ENCODE assay signal across 8 cellular contexts in genomic region chr1:108200627-108201106, GRCh38. TPM values are rescaled to one million over a fixed set of nuclear protein-coding genes. Genes with fewer than 3 reads are reported as not detected.
DNase-seq lines count a peak whose midpoint lies in the region; ATAC-seq, FAIRE-seq and TF ChIP-seq lines count a peak whose summit lies in the region.

No MANE protein-coding gene starts in this region.

- H3K27ac ChIP-seq in HUES48 (ENCODE audit: low read depth, low read length): peak overlapping the region; percentile 61

- CTCF ChIA-PET in AG04449 (lab: Yijun Ruan, JAX): interaction anchor here (0.9 to 2.2 kb wide), 5 partner anchors 8 to 418 kb away, joined by 3 to 9 read pairs (median 4); no protein-coding TSS in a partner anchor

- H3K4me1 Mint-ChIP-seq in activated naive CD8-positive, alpha-beta T cell treated with anti-CD3 and anti-CD28 coated beads, Interleukin-2, amount 50 U/mL, for 24 hours: peaks cover 21% of the 10 kb centered on the region
- H3K4me1 Mint-ChIP-seq in glutamatergic neuron (ENCODE audit: low read depth, unreplicated experiment): peaks cover 19% of the 10 kb centered on the region
- H3K4me1 Mint-ChIP-seq in osteocyte (ENCODE audit: unreplicated experiment): peaks cover 35% of the 10 kb centered on the region

- H3K9ac ChIP-seq in HUES48 (ENCODE audit: low read depth, low read length): peak overlapping the region; percentile 91

- peaks cover 19% of the 10 kb centered on the region; the same call in 1 of the 2 replicates for H3K4me1 ChIP-seq in HUES48 (ENCODE audit: control insufficient read depth, insufficient read depth, low read length)

- H3K27ac Mint-ChIP-seq in activated naive CD8-positive, alpha-beta T cell treated with anti-CD3 and anti-CD28 coated beads, Interleukin-2, amount 50 U/mL, for 24 hours: peak overlapping the region; percentile 50
- H3K27ac Mint-ChIP-seq in glutamatergic neuron (ENCODE audit: unreplicated experiment) (peak overlapping the region; percentile 90), osteocyte (ENCODE audit: unreplicated experiment) (peak overlapping the region; percentile 86)

- DNase-seq in AG04449 (ENCODE audit: low read depth, low spot score) (peak; percentile 40), RCC 7860 (ENCODE audit: low spot score) (peak; percentile 57), glutamatergic neuron (no peak), osteocyte (ENCODE audit: extremely low spot score, unreplicated experiment) (no peak)
- DNase-seq in activated naive CD8-positive, alpha-beta T cell treated with anti-CD3 and anti-CD28 coated beads, Interleukin-2, amount 50 U/mL, for 24 hours: peak; percentile 40

- no peaks in the 10 kb centered on the region for H3K9me3 ChIP-seq in HUES48 (ENCODE audit: control insufficient read depth, insufficient read depth, low read length)

- peak overlapping the region; percentile 85 for H3K4me3 Mint-ChIP-seq in activated naive CD8-positive, alpha-beta T cell treated with anti-CD3 and anti-CD28 coated beads, Interleukin-2, amount 50 U/mL, for 24 hours
- H3K4me3 Mint-ChIP-seq in glutamatergic neuron (ENCODE audit: unreplicated experiment) (peak overlapping the region; percentile 93), osteocyte (ENCODE audit: unreplicated experiment) (peak overlapping the region; percentile 91)

- peaks cover 5% of the 10 kb centered on the region; the same call in 1 of the 2 replicates for H3K27me3 ChIP-seq in HUES48 (ENCODE audit: control insufficient read depth, insufficient read depth, low read length)

- H3K4me3 ChIP-seq in AG04449 (ENCODE audit: low read depth, low read length) (peak overlapping the region; percentile 96), HUES48 (ENCODE audit: low read depth, low read length) (peak overlapping the region; percentile 98)

- peak; percentile 42 for ATAC-seq in GM18498 (IDR thresholded peaks at IDR 0.05; ENCODE audit: unreplicated experiment)
- peak; percentile 69 for ATAC-seq in activated naive CD8-positive, alpha-beta T cell treated with anti-CD3 and anti-CD28 coated beads, Interleukin-2, amount 50 U/mL, for 24 hours
- no peak for ATAC-seq in HG03565 (IDR thresholded peaks at IDR 0.05; ENCODE audit: unreplicated experiment)

- POLR2A ChIA-PET in AG04449 (lab: Yijun Ruan, JAX): interaction anchor here (1.2 to 1.4 kb wide), 3 partner anchors 9 to 492 kb away, joined by 4 to 5 read pairs (median 5); partner anchors contain the start of gene PRPF38B

- no peaks in the 10 kb centered on the region for H3K27me3 Mint-ChIP-seq in activated naive CD8-positive, alpha-beta T cell treated with anti-CD3 and anti-CD28 coated beads, Interleukin-2, amount 50 U/mL, for 24 hours
- H3K27me3 Mint-ChIP-seq in glutamatergic neuron (ENCODE audit: unreplicated experiment) (peaks cover 9% of the 10 kb centered on the region), osteocyte (ENCODE audit: unreplicated experiment) (peaks cover 4% of the 10 kb centered on the region)

- H3K36me3 ChIP-seq in HUES48 (ENCODE audit: control insufficient read depth, insufficient read depth, low read length): peaks cover 11% of the 10 kb centered on the region

- TF ChIP-seq CTCF in AG04449 (IDR thresholded peaks at IDR 0.05; ENCODE audit: insufficient read depth, low read length, missing control alignments) (peak; percentile 27), glutamatergic neuron (IDR thresholded peaks at IDR 0.05; ENCODE audit: partially characterized antibody, unreplicated experiment) (no peak), osteocyte (IDR thresholded peaks at IDR 0.05) (peak; percentile 37)

- H3K9me3 Mint-ChIP-seq in activated naive CD8-positive, alpha-beta T cell treated with anti-CD3 and anti-CD28 coated beads, Interleukin-2, amount 50 U/mL, for 24 hours: no peaks in the 10 kb centered on the region
- H3K9me3 Mint-ChIP-seq in glutamatergic neuron (ENCODE audit: unreplicated experiment) (peaks cover 17% of the 10 kb centered on the region), osteocyte (ENCODE audit: unreplicated experiment) (peaks cover 11% of the 10 kb centered on the region)

- H3K36me3 Mint-ChIP-seq in activated naive CD8-positive, alpha-beta T cell treated with anti-CD3 and anti-CD28 coated beads, Interleukin-2, amount 50 U/mL, for 24 hours (ENCODE audit: low read depth): no peaks in the 10 kb centered on the region
- H3K36me3 Mint-ChIP-seq in glutamatergic neuron (ENCODE audit: unreplicated experiment): peaks cover 5% of the 10 kb centered on the region
- peaks cover 26% of the 10 kb centered on the region for H3K36me3 Mint-ChIP-seq in osteocyte (ENCODE audit: unreplicated experiment)

- FAIRE-seq in RCC 7860 (lab: Jason Lieb, UNC): peak; percentile 71

RNA-seq across cellular contexts. Expression of gene SLC25A24, which starts 0.5 kb away (rescaled TPM):
- total RNA-seq in glutamatergic neuron (ENCODE audit: unreplicated experiment): 55.3 TPM
- total RNA-seq in osteocyte: 40.4 and 41.3 TPM in 2 replicates

RNA-seq across cellular contexts. Expression of gene NBPF4, which starts 43.2 kb away (rescaled TPM):
- total RNA-seq in glutamatergic neuron (ENCODE audit: unreplicated experiment) (not detected), osteocyte (not detected in 2 replicates)

Comparison
In these comparisons a context has a peak if more than half of its experiments do, and no peak if none do; other contexts are left out.
1. DNase-seq: peak in AG04449 (single experiment), RCC 7860 (single experiment) and activated naive CD8-positive, alpha-beta T cell treated with anti-CD3 and anti-CD28 coated beads, Interleukin-2, amount 50 U/mL, for 24 hours (single experiment); none in glutamatergic neuron (single experiment) and osteocyte (single experiment).
2. Peak in every context shown above with its lines, with median percentiles within 50 percentile points of each other: H3K27ac Mint-ChIP-seq and H3K4me3 Mint-ChIP-seq.